In genomic region chr12:56159482-56160105, GRCh38 we compare ENCODE assay signal across 8 cellular contexts. TPM values are rescaled to one million over a fixed set of nuclear protein-coding genes. Genes with fewer than 3 reads are reported as not detected.
DNase-seq lines count a peak whose midpoint lies in the region; ATAC-seq and TF ChIP-seq lines count a peak whose summit lies in the region.

No MANE protein-coding gene starts in this region.

- in situ Hi-C loops in astrocyte of the cerebellum (cut with HindIII; ENCODE audit: low sequenced_read_pairs) = no loop called here

- H3K36me3 Mint-ChIP-seq in activated T-cell treated with anti-CD3 and anti-CD28 coated beads, Interleukin-2, amount 50 U/mL, for 24 hours (ENCODE audit: low read depth) = peaks cover 92% of the 10 kb centered on the region

- H3K9me3 Mint-ChIP-seq in activated T-cell treated with anti-CD3 and anti-CD28 coated beads, Interleukin-2, amount 50 U/mL, for 24 hours = no peaks in the 10 kb centered on the region

- 46% methylated on average over 4 of the region's 6 CpGs for WGBS in right lobe of liver (ENCODE audit: insufficient coverage, low coverage, low lambda C conversion rate, missing lambda C conversion rate)
- 19 to 28% methylated on average over 5 to 6 of the region's 6 CpGs for WGBS in thyroid gland, 2 donors

- ATAC-seq in right lobe of liver (no peak), HG03175 (IDR thresholded peaks at IDR 0.05; ENCODE audit: unreplicated experiment) (no peak)
- ATAC-seq in activated CD4-positive, CD25-positive, alpha-beta regulatory T cell treated with anti-CD3 and anti-CD28 coated beads, Interleukin-2, amount 50 U/mL, for 24 hours = no peak

- no peak for TF ChIP-seq POLR2A in right lobe of liver (IDR thresholded peaks at IDR 0.05)
- TF ChIP-seq POLR2A in thyroid gland (IDR thresholded peaks at IDR 0.05) = no peak

- no peak for DNase-seq in activated T-cell treated with anti-CD3 and anti-CD28 coated beads, Interleukin-2, amount 50 U/mL, for 24 hours
- no peak for DNase-seq in activated T-cell treated with anti-CD3 and anti-CD28 coated beads, Interleukin-2, amount 50 U/mL, for 1 hour
- DNase-seq in astrocyte of the cerebellum (ENCODE audit: low read depth) (no peak), right lobe of liver (no peak), thyroid gland (no peak), MV-4-11 (lab: John Stamatoyannopoulos, UW) (no peak)

- H3K27ac Mint-ChIP-seq in activated T-cell treated with anti-CD3 and anti-CD28 coated beads, Interleukin-2, amount 50 U/mL, for 24 hours = peak overlapping the region; percentile 99

- H3K27ac ChIP-seq in right lobe of liver (peak overlapping the region; percentile 89 to 98 (median 97)), thyroid gland (peak overlapping the region; percentile 96 to 100 (median 99))

- peak overlapping the region; percentile 99 for H3K4me3 Mint-ChIP-seq in activated T-cell treated with anti-CD3 and anti-CD28 coated beads, Interleukin-2, amount 50 U/mL, for 24 hours

- H3K36me3 ChIP-seq in right lobe of liver = peaks cover 7 to 46% (median 24%) of the 10 kb centered on the region in 4 donors
- peaks cover 47 to 50% of the 10 kb centered on the region in 2 donors for H3K36me3 ChIP-seq in thyroid gland

- peaks cover 43% of the 10 kb centered on the region for H3K4me1 Mint-ChIP-seq in activated T-cell treated with anti-CD3 and anti-CD28 coated beads, Interleukin-2, amount 50 U/mL, for 24 hours (ENCODE audit: low read depth)

- intact Hi-C loops in right lobe of liver (cut with DNase I) = no loop called here
- intact Hi-C loops in thyroid gland (cut with DNase I) = no loop called here

- TF ChIP-seq CTCF in astrocyte of the cerebellum (IDR thresholded peaks at IDR 0.05; ENCODE audit: low read depth, low read length, missing control alignments) (no peak), right lobe of liver (IDR thresholded peaks at IDR 0.05) (no peak), thyroid gland (IDR thresholded peaks at IDR 0.05) (no peak)

- H3K4me3 ChIP-seq in astrocyte of the cerebellum (ENCODE audit: low read depth, low read length) = peak overlapping the region; percentile 90
- H3K4me3 ChIP-seq in right lobe of liver = peak overlapping the region; percentile 66 to 87 (median 85)
- H3K4me3 ChIP-seq in thyroid gland (replicated peaks in 1 of 3) = peak overlapping the region; percentile 67 to 96 (median 93)

- no peaks in the 10 kb centered on the region for H3K27me3 ChIP-seq in right lobe of liver
- no peaks in the 10 kb centered on the region for H3K27me3 ChIP-seq in thyroid gland

- H3K27me3 Mint-ChIP-seq in activated T-cell treated with anti-CD3 and anti-CD28 coated beads, Interleukin-2, amount 50 U/mL, for 24 hours = no peaks in the 10 kb centered on the region

- peaks cover 0 to 41% (median 8%) of the 10 kb centered on the region in 4 donors for H3K4me1 ChIP-seq in right lobe of liver
- peaks cover 24 to 33% of the 10 kb centered on the region in 2 donors for H3K4me1 ChIP-seq in thyroid gland

- H3K9me3 ChIP-seq in right lobe of liver (no peaks in the 10 kb centered on the region), thyroid gland (no peaks in the 10 kb centered on the region)

RNA-seq across cellular contexts. Expression of gene MYL6, which starts 1.4 kb away (rescaled TPM):
- total RNA-seq in right lobe of liver (100 to 1,000 TPM; 409 to 644 (median 490) TPM), thyroid gland (1,000 to 10,000 TPM; 1,110 to 2,359 (median 1,915) TPM)

RNA-seq across cellular contexts. Expression of gene MYL6B, which starts 7.2 kb away (rescaled TPM):
- total RNA-seq in right lobe of liver = 10 to 100 TPM in 5 of 6 experiments, 1 to 10 TPM in 1; 4.9 to 18.7 (median 12.6) TPM
- total RNA-seq in thyroid gland = 100 to 1,000 TPM in 1 of 4 donors, 10 to 100 TPM in 3; 33.4 to 115 (median 48.1) TPM

RNA-seq across cellular contexts. Expression of gene SMARCC2, which starts 29.7 kb away (rescaled TPM):
- 10 to 100 TPM; 17.9 to 40.8 (median 25.7) TPM for total RNA-seq in right lobe of liver
- total RNA-seq in thyroid gland = 100 to 1,000 TPM in 1 of 4 donors, 10 to 100 TPM in 3; 76.5 to 101 (median 83.0) TPM

RNA-seq across cellular contexts. Expression of gene ESYT1, which starts 31.5 kb away (rescaled TPM):
- total RNA-seq in right lobe of liver (100 to 1,000 TPM in 1 of 6 experiments, 10 to 100 TPM in 5; 56.5 to 117 (median 70.3) TPM), thyroid gland (10 to 100 TPM; 60.6 to 84.7 (median 68.7) TPM)

RNA-seq across cellular contexts. Expression of gene ZC3H10, which starts 41.5 kb away (rescaled TPM):
- 1 to 10 TPM; 1.7 to 5.4 (median 3.2) TPM for total RNA-seq in right lobe of liver
- total RNA-seq in thyroid gland = 1 to 10 TPM; 4.7 to 7.7 (median 5.6) TPM
